Comparison of ENCODE assay signal across 8 cellular contexts in genomic region chr17:42677012-42677857, GRCh38. TPM values are rescaled to one million over a fixed set of nuclear protein-coding genes. Genes with fewer than 3 reads are reported as not detected.
A peak's percentile ranks its signal among the peaks of the same experiment; 100 is the strongest.
DNase-seq lines count a peak whose midpoint lies in the region; ATAC-seq and TF ChIP-seq lines count a peak whose summit lies in the region.

No MANE protein-coding gene starts in this region.

- CTCF ChIA-PET in Calu3 (lab: Charles Lee), result interaction anchor here (0.6 to 6.3 kb wide), 13 partner anchors 8 to 322 kb away, joined by 3 to 66 read pairs (median 4); partner anchors contain the start of genes PSMC3IP, RETREG3, TUBG1 and TUBG2

- peaks cover 12% of the 10 kb centered on the region for H3K27me3 Mint-ChIP-seq in Calu3 (ENCODE audit: unreplicated experiment)
- no peaks in the 10 kb centered on the region for H3K27me3 Mint-ChIP-seq in mesothelial cell of epicardium (ENCODE audit: low read depth)

- H3K9ac ChIP-seq in OCI-LY3 (ENCODE audit: low read length), result peak overlapping the region; percentile 74; the same call in 1 of the 2 replicates

- H3K4me1 ChIP-seq in OCI-LY3 (ENCODE audit: low read length), result peaks cover 57% of the 10 kb centered on the region

- H3K4me3 Mint-ChIP-seq in Calu3 (ENCODE audit: low read depth, unreplicated experiment) (peak overlapping the region; percentile 93), mesothelial cell of epicardium (peak overlapping the region; percentile 86)

- H3K79me2 ChIP-seq in OCI-LY3 (ENCODE audit: low read length), result peaks cover 24% of the 10 kb centered on the region; the same call in 1 of the 2 replicates

- peak; percentile 55 for ATAC-seq in GM21528 (IDR thresholded peaks at IDR 0.05; ENCODE audit: low FRiP score, unreplicated experiment)

- DNase-seq in Calu3 (peak; percentile 100), HuH-7.5 (ENCODE audit: low spot score) (peak; percentile 99), activated T-cell treated with anti-CD3 and anti-CD28 coated beads for 4 hours (peak; percentile 99), epidermal melanocyte (ENCODE audit: insufficient read length, low spot score) (peak; percentile 100), mesothelial cell of epicardium (ENCODE audit: low spot score in 2 of 2, unreplicated experiment in 2 of 2) (peak; percentile 98)
- peak; percentile 93 for DNase-seq in stimulated activated CD8-positive, alpha-beta memory T cell treated with anti-CD3 and anti-CD28 coated beads, Interleukin-15, amount 100 ng/mL, for 24 hours (ENCODE audit: low read depth)

- H3K4me1 Mint-ChIP-seq in Calu3 (ENCODE audit: low read depth, unreplicated experiment) (peaks cover 48% of the 10 kb centered on the region), mesothelial cell of epicardium (peaks cover 44% of the 10 kb centered on the region)

- no peaks in the 10 kb centered on the region for H3K9me3 ChIP-seq in OCI-LY3 (ENCODE audit: insufficient read depth, low read length)

- peak overlapping the region; percentile 91 for H3K4me3 ChIP-seq in OCI-LY3 (ENCODE audit: low read length)

- peak overlapping the region; percentile 67 for H3K27ac ChIP-seq in OCI-LY3 (ENCODE audit: low read length)

- TSS peak; percentile 58 for BruUV-seq in Calu3 (replicated peaks; lab: Mats Ljungman, UMichigan)

- H4K20me1 ChIP-seq in OCI-LY3 (ENCODE audit: insufficient read depth, low read length), result peaks cover 2% of the 10 kb centered on the region; the same call in 1 of the 2 replicates

- H3K36me3 Mint-ChIP-seq in Calu3 (ENCODE audit: insufficient read depth, unreplicated experiment), result peaks cover 65% of the 10 kb centered on the region
- no peaks in the 10 kb centered on the region for H3K36me3 Mint-ChIP-seq in mesothelial cell of epicardium

- intact Hi-C loops in Calu3 (cut with micrococcal nuclease; ENCODE audit: unreplicated experiment), result loop anchor here (5.0 to 10.0 kb wide), 3 partner anchors 70 to 100 kb away; partner anchors contain the start of genes PSMC3IP, RAMP2, RETREG3 and TUBG1

- H3K27ac Mint-ChIP-seq in Calu3 (ENCODE audit: unreplicated experiment) (peak overlapping the region; percentile 94), mesothelial cell of epicardium (peak overlapping the region; percentile 95)

- TF ChIP-seq CTCF in Calu3 (IDR thresholded peaks at IDR 0.05; ENCODE audit: unreplicated experiment) (no peak), OCI-LY3 (IDR thresholded peaks at IDR 0.05; ENCODE audit: low read depth, low read length) (no peak), mesothelial cell of epicardium (IDR thresholded peaks at IDR 0.05; ENCODE audit: unreplicated experiment) (no peak)

- peaks cover 8% of the 10 kb centered on the region for H3K36me3 ChIP-seq in OCI-LY3 (replicated peaks; ENCODE audit: low read depth, low read length)

- H3K9me3 Mint-ChIP-seq in Calu3 (ENCODE audit: low read depth, unreplicated experiment) (no peaks in the 10 kb centered on the region), mesothelial cell of epicardium (no peaks in the 10 kb centered on the region)

- H3K27me3 ChIP-seq in OCI-LY3 (ENCODE audit: low read depth, low read length), result peaks cover 12% of the 10 kb centered on the region

- peak overlapping the region; percentile 84 for H3K4me2 ChIP-seq in OCI-LY3 (ENCODE audit: low read length)

- H2AFZ ChIP-seq in OCI-LY3 (ENCODE audit: low read depth, low read length), result no peak overlapping the region

RNA-seq across cellular contexts. Expression of gene PLEKHH3, which starts 0.4 kb away (rescaled TPM):
- total RNA-seq in Calu3 (2022) (35.2 and 45.0 TPM in 2 replicates), mesothelial cell of epicardium (35.9 to 38.2 TPM (median 37.8 TPM) in 3 replicates)

RNA-seq across cellular contexts. Expression of gene CCR10, which starts 4.4 kb away (rescaled TPM):
- total RNA-seq in Calu3 (2022), result 0.33 and 0.42 TPM in 2 replicates
- total RNA-seq in mesothelial cell of epicardium, result 2.0 to 2.3 TPM (median 2.1 TPM) in 3 replicates

RNA-seq across cellular contexts. Expression of gene CNTNAP1, which starts 5.1 kb away (rescaled TPM):
- total RNA-seq in Calu3 (2022) (1.2 and 1.3 TPM in 2 replicates), mesothelial cell of epicardium (20.5 to 23.1 TPM (median 20.9 TPM) in 3 replicates)

RNA-seq across cellular contexts. Expression of gene TUBG2, which starts 18.2 kb away (rescaled TPM):
- total RNA-seq in Calu3 (2022) (23.6 and 26.1 TPM in 2 replicates), mesothelial cell of epicardium (30.6 to 33.7 TPM (median 33.4 TPM) in 3 replicates)

Comparison
In these comparisons a context has a peak if more than half of its experiments do, and no peak if none do; other contexts are left out.
1. Peak in every context shown above with its lines: DNase-seq, ATAC-seq, H3K4me3 ChIP-seq and H3K27ac ChIP-seq.